Comparison of ENCODE assay signal across 16 cellular contexts in the genomic region with DNA sequence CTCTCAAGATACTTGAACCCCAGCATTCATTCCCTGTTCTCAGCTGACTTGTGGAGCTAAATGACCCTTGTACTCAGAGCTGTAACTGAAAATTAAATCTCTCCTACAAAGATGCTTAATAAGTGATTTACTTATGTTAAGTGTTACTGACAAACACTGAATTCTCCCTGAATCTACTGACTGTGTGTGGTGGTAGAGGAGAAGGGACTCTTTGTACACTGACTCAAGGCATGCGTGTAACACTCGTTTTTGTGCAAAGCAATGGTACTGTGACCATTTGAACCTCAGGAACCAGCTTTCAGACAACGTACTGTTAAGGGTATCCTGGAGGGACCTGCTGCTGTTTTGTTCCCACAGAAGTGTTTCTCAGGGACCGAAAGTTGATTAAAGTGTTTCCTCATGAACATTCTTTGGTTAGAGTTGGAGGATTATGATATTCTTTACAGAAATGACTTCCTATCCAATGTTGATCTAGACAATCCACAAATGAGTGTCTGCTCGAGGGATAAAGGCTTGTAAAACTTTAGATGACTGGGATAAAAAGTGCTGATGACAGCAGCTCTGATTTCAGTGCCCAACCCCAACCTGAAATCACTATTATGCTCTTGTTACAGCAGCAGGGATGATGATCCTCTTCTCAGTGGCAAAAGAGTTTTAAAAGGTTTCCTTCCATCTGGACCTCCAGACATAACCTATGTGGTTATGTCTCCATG. TPM values are rescaled to one million over a fixed set of nuclear protein-coding genes. Genes with fewer than 3 reads are reported as not detected.
DNase-seq lines count a peak whose midpoint lies in the region; ATAC-seq and TF ChIP-seq lines count a peak whose summit lies in the region.
"Had no signal": no experiment of that assay in that cellular context is flagged by ENCODE, and none has a peak within 500 bp of the region (broad histone marks: within the 10 kb centered on the region; RNA-seq: fewer than 3 reads in every experiment).

No MANE protein-coding gene starts in this region.

- DNase-seq in M059J (ENCODE audit: low read depth) (peak; percentile 62), colonic mucosa (no peak), lower lobe of right lung (no peak), testis (no peak), NCI-H146 treated with DMSO at 0.1 percent for 48 hours (lab: John Stamatoyannopoulos, UW; ENCODE audit: unreplicated experiment) (no peak), left lung (no peak)
- DNase-seq: CD4-positive, alpha-beta memory T cell; NCI-H1105; NCI-H510A treated with DMSO at 0.1 percent for 48 hours; ovary; SHP77; stimulated activated CD4-positive, alpha-beta T cell treated with anti-CD3 and anti-CD28 coated beads, Interleukin-4, amount 100 ng/mL, for 1 hour had no signal

- no peak overlapping the region for H3K9ac ChIP-seq in colonic mucosa (ENCODE audit: low read depth in 2 of 2, low read length in 2 of 2)

- H3K4me1 ChIP-seq in colonic mucosa (no peaks in the 10 kb centered on the region), lower lobe of right lung (peaks cover 70% of the 10 kb centered on the region), testis (peaks cover 88% of the 10 kb centered on the region), left lung (peaks cover 19 to 60% of the 10 kb centered on the region in 2 donors)

- no peaks in the 10 kb centered on the region for H3K27me3 ChIP-seq in colonic mucosa
- no peaks in the 10 kb centered on the region for H3K27me3 ChIP-seq in lower lobe of right lung (ENCODE audit: low read depth)
- no peaks in the 10 kb centered on the region for H3K27me3 ChIP-seq in testis
- no peaks in the 10 kb centered on the region for H3K27me3 ChIP-seq in left lung
- H3K27me3 ChIP-seq: ovary had no signal

- no peak for TF ChIP-seq POLR2A in testis (IDR thresholded peaks at IDR 0.05)

- H3K36me3 ChIP-seq in colonic mucosa, result no peaks in the 10 kb centered on the region
- no peaks in the 10 kb centered on the region for H3K36me3 ChIP-seq in lower lobe of right lung
- H3K36me3 ChIP-seq in testis (ENCODE audit: low read depth, missing control alignments), result no peaks in the 10 kb centered on the region
- H3K36me3 ChIP-seq in left lung, result peaks cover 0 to 4% of the 10 kb centered on the region in 2 donors
- H3K36me3 ChIP-seq: ovary had no signal

- no peak for ATAC-seq in lower lobe of right lung
- ATAC-seq in HG02938 (IDR thresholded peaks at IDR 0.05; ENCODE audit: unreplicated experiment), result no peak
- ATAC-seq in left lung, result no peak
- ATAC-seq: activated naive CD4-positive, alpha-beta T cell treated with anti-CD3 and anti-CD28 coated beads, Interleukin-2, amount 50 U/mL, for 72 hours; HCT116; stimulated activated memory B cell treated with anti-CD40 and anti-IgM and Interleukin-4, amounts not matched to agents 10 μg/mL and 1 μg/mL and 100 μg/mL, for 72 hours had no signal

- H3K4me3 ChIP-seq in colonic mucosa, result no peak overlapping the region
- H3K4me3 ChIP-seq in lower lobe of right lung, result no peak overlapping the region
- H3K4me3 ChIP-seq in testis, result no peak overlapping the region
- no peak overlapping the region for H3K4me3 ChIP-seq in left lung
- H3K4me3 ChIP-seq: ovary had no signal

- TF ChIP-seq CTCF in colonic mucosa (IDR thresholded peaks at IDR 0.05) (no peak), lower lobe of right lung (IDR thresholded peaks at IDR 0.05) (no peak), testis (IDR thresholded peaks at IDR 0.05) (no peak), left lung (IDR thresholded peaks at IDR 0.05) (no peak)

- H3K9me3 ChIP-seq in colonic mucosa, result no peaks in the 10 kb centered on the region
- no peaks in the 10 kb centered on the region for H3K9me3 ChIP-seq in lower lobe of right lung
- no peaks in the 10 kb centered on the region for H3K9me3 ChIP-seq in testis
- no peaks in the 10 kb centered on the region for H3K9me3 ChIP-seq in left lung
- H3K9me3 ChIP-seq: ovary had no signal

- 20 to 26% methylated on average over 5 of the region's 5 CpGs for WGBS in testis, 2 donors

- intact Hi-C loops in colonic mucosa (cut with DNase I) (no loop called here), lower lobe of right lung (cut with DNase I) (no loop called here), testis (cut with DNase I; ENCODE audit: low total_unique reads) (no loop called here), left lung (cut with DNase I) (no loop called here)

- H3K27ac ChIP-seq in colonic mucosa (peak overlapping the region; percentile 10), lower lobe of right lung (peak overlapping the region; percentile 43), testis (peak overlapping the region; percentile 6 to 46), left lung (peak overlapping the region in 1 of 2 donors; percentile 38)
- H3K27ac ChIP-seq: ovary had no signal

RNA-seq across cellular contexts. Expression of a gene that starts 12.8 kb away (rescaled TPM):
- 9.8 and 18.3 TPM in 2 replicates for total RNA-seq in M059J (2014; rRNA removed; shearing (Covaris generic))
- 1 to 10 TPM; 4.0 to 9.5 TPM for total RNA-seq in colonic mucosa
- total RNA-seq in lower lobe of right lung, result 37.6 TPM
- 10 to 100 TPM; 41.5 to 58.2 TPM for total RNA-seq in testis
- 34.3 TPM for polyA plus RNA-seq in testis (ENCODE audit: insufficient read depth, low read depth, low replicate concordance)
- 10 to 100 TPM; 33.7 to 52.6 TPM for total RNA-seq in left lung
